In genomic region chr2:88503771-88504170, GRCh38 we compare ENCODE assay signal across 28 cellular contexts. TPM values are rescaled to one million over a fixed set of nuclear protein-coding genes. Genes with fewer than 3 reads are reported as not detected.
"Had no signal": no experiment of that assay in that cellular context is flagged by ENCODE, and none has a peak within 500 bp of the region (broad histone marks: within the 10 kb centered on the region; RNA-seq: fewer than 3 reads in every experiment).

No MANE protein-coding gene starts in this region.

- ATAC-seq: Panc1, PC-3, Right ventricle myocardium inferior had no signal

- H3K4me3 ChIP-seq: SJCRH30 had no signal

- H3K27me3 ChIP-seq: SJCRH30 had no signal

- H3K36me3 ChIP-seq: SJCRH30 had no signal

- H3K4me2 ChIP-seq: KMS-11 had no signal

- H3K9ac ChIP-seq: KMS-11 had no signal

- DNase-seq: IMR-90; Kasumi-1; MM.1S; NCI-H1048; NCI-H1105; NCI-H1417; NCI-H1436 treated with DMSO at 0.1 percent for 48 hours; NCI-H1694; NCI-H187 treated with DMSO at 0.1 percent for 48 hours; NCI-H2029 treated with DMSO at 0.1 percent for 48 hours; NCI-H2171; NCI-H226; NCI-H446; NCI-H510A; NCI-H524 treated with DMSO at 0.1 percent for 48 hours; NCI-H69; NCI-H774; NK-92 treated with Interleukin-12 subunit alpha and Interleukin-12 subunit beta, amount 100 ng/mL, for 24 hours; PC-3; SHP77 treated with DMSO at 0.1 percent for 48 hours; SJCRH30; T-helper 1 cell had no signal

- H3K4me1 ChIP-seq: SJCRH30 had no signal

- H3K27ac ChIP-seq: KMS-11, SJCRH30 had no signal

- H3K9me3 ChIP-seq: SJCRH30 had no signal

RNA-seq across cellular contexts. Expression of gene FOXI3, which starts 51.3 kb away (rescaled TPM):
- total RNA-seq: HT-29, IMR-90, M059J, OCI-LY7, PC-3, Right ventricle myocardium inferior, SJCRH30 had no signal
- polyA plus RNA-seq: IMR-90 had no signal
